In the genomic region with DNA sequence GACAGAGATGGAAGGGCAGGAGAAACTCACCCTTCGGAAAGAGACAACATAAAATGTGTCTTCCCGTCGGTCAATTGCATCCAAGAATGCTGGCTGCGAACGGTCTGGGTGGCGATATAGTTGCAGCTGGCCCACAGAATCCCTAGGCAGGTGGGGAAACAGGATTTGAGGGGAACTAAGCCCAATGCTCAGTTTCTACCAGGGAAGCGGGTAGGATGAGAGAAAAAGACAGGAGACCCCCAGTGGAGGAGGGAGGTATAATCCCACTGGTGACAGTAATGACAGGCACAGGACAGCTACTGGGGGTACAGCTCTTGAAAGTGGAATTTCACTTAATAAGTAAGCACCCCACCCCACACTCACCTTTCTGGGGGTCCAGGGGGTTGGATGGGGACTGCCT, we compare ENCODE assay signal across 9 cellular contexts. TPM values are rescaled to one million over a fixed set of nuclear protein-coding genes. Genes with fewer than 3 reads are reported as not detected.
DNase-seq lines count a peak whose midpoint lies in the region; ATAC-seq and TF ChIP-seq lines count a peak whose summit lies in the region.
"Had no signal": no experiment of that assay in that cellular context is flagged by ENCODE, and none has a peak within 500 bp of the region (broad histone marks: within the 10 kb centered on the region; RNA-seq: fewer than 3 reads in every experiment).

No MANE protein-coding gene starts in this region.

- H3K4me1 Mint-ChIP-seq in mesothelial cell of epicardium: peaks cover 11% of the 10 kb centered on the region

- peak; percentile 4 for DNase-seq in COLO668 (lab: John Stamatoyannopoulos, UW; ENCODE audit: unreplicated experiment)
- peak; percentile 19 for DNase-seq in HCEC 1CT
- peak; percentile 45 for DNase-seq in adipocyte (ENCODE audit: low read depth)
- DNase-seq in mesothelial cell of epicardium (ENCODE audit: low spot score in 2 of 2, unreplicated experiment in 2 of 2): no peak
- DNase-seq in COLO829 (ENCODE audit: low spot score): no peak
- no peak for DNase-seq in NCI-H226
- DNase-seq in kidney tubule cell (ENCODE audit: low spot score): no peak

- H3K9me3 Mint-ChIP-seq in mesothelial cell of epicardium: no peaks in the 10 kb centered on the region
- H3K9me3 Mint-ChIP-seq: activated naive CD4-positive, alpha-beta T cell treated with anti-CD3 and anti-CD28 coated beads, Interleukin-2, amount 50 U/mL, for 24 hours had no signal

- TF ChIP-seq CTCF in mesothelial cell of epicardium (IDR thresholded peaks at IDR 0.05; ENCODE audit: unreplicated experiment): peak; percentile 32

- H3K4me3 Mint-ChIP-seq in mesothelial cell of epicardium: no peak overlapping the region
- H3K4me3 Mint-ChIP-seq: activated naive CD4-positive, alpha-beta T cell treated with anti-CD3 and anti-CD28 coated beads, Interleukin-2, amount 50 U/mL, for 24 hours had no signal

- H3K27ac Mint-ChIP-seq in mesothelial cell of epicardium: no peak overlapping the region

- H3K4me3 ChIP-seq in adipocyte (ENCODE audit: low read length): no peak overlapping the region

- H3K9ac ChIP-seq in adipocyte (ENCODE audit: low read length): no peak overlapping the region

- H3K4me1 ChIP-seq in adipocyte (ENCODE audit: control insufficient read depth, insufficient read depth, low read length): peaks cover 35% of the 10 kb centered on the region

- H3K9me3 ChIP-seq in adipocyte (ENCODE audit: control insufficient read depth, low read length): no peaks in the 10 kb centered on the region

- peaks cover 49% of the 10 kb centered on the region for H3K36me3 ChIP-seq in adipocyte (ENCODE audit: control insufficient read depth, insufficient read depth, low read length, severe bottlenecking)

- ATAC-seq in HG03108 (IDR thresholded peaks at IDR 0.05; ENCODE audit: unreplicated experiment): no peak

- H3K36me3 Mint-ChIP-seq in mesothelial cell of epicardium: peaks cover 20% of the 10 kb centered on the region

- H3K27me3 ChIP-seq in adipocyte (replicated peaks; ENCODE audit: control insufficient read depth, insufficient read depth, low read length): no peaks in the 10 kb centered on the region

- H3K27me3 Mint-ChIP-seq in mesothelial cell of epicardium (ENCODE audit: low read depth): no peaks in the 10 kb centered on the region
- H3K27me3 Mint-ChIP-seq: activated naive CD4-positive, alpha-beta T cell treated with anti-CD3 and anti-CD28 coated beads, Interleukin-2, amount 50 U/mL, for 24 hours had no signal

RNA-seq across cellular contexts. Expression of gene TNXB, which starts 7.5 kb away (rescaled TPM):
- 10.8 to 13.9 TPM (median 13.6 TPM) in 3 replicates for total RNA-seq in mesothelial cell of epicardium

RNA-seq across cellular contexts. Expression of gene ATF6B, which starts 11.4 kb away (rescaled TPM):
- 95.8 to 99.8 TPM (median 96.3 TPM) in 3 replicates for total RNA-seq in mesothelial cell of epicardium

RNA-seq across cellular contexts. Expression of gene FKBPL, which starts 13.4 kb away (rescaled TPM):
- 5.4 to 6.0 TPM (median 6.0 TPM) in 3 replicates for total RNA-seq in mesothelial cell of epicardium

RNA-seq across cellular contexts. Expression of gene PRRT1, which starts 35.1 kb away (rescaled TPM):
- 3.0 to 4.5 TPM (median 3.4 TPM) in 3 replicates for total RNA-seq in mesothelial cell of epicardium

RNA-seq across cellular contexts. Expression of gene PPT2, which starts 37.3 kb away (rescaled TPM):
- 49.3 to 58.6 TPM (median 51.5 TPM) in 3 replicates for total RNA-seq in mesothelial cell of epicardium

Comparison
In these comparisons a context has a peak if more than half of its experiments do, and no peak if none do; other contexts are left out.
1. DNase-seq: peak in COLO668 (single experiment), HCEC 1CT (single experiment) and adipocyte (single experiment); none in mesothelial cell of epicardium (0 of 2), COLO829 (single experiment), NCI-H226 (single experiment) and kidney tubule cell (single experiment).